Comparison of ENCODE assay signal across 31 cellular contexts in the genomic region with DNA sequence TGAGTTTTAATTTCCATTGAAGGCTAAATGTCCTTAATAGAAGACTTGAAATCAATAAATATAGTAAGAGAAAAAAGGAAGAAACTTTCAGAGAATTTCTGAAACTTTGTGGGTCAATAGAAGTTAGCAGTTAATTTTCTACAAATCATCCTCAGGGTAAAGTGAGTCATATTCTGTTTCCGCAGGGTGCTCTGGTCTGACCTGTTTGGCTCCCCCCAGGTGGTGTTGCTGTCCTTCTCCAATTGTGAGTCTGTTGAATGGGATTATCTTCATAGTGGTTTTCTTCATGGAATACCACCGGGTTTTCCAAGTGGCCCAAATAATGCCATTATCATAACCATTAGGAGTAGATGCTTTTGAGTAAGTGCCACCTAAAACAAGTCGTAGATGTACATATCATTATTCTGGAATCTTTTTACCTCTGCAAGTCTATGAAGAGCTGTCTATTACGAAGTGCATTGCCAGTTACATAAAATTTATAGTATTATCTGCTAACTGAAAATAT. TPM values are rescaled to one million over a fixed set of nuclear protein-coding genes. Genes with fewer than 3 reads are reported as not detected.
"Had no signal": no experiment of that assay in that cellular context is flagged by ENCODE, and none has a peak within 500 bp of the region (broad histone marks: within the 10 kb centered on the region; RNA-seq: fewer than 3 reads in every experiment).

No MANE protein-coding gene starts in this region.

- H3K4me3 ChIP-seq: colonic mucosa, esophagus muscularis mucosa, heart right ventricle, neural progenitor cell, smooth muscle cell, stomach, thyroid gland had no signal

- H3K27ac ChIP-seq: colonic mucosa, esophagus muscularis mucosa, heart right ventricle, neural progenitor cell, parathyroid adenoma, stomach, thyroid gland had no signal

- DNase-seq: colonic mucosa; effector CD8-positive, alpha-beta T cell; endodermal cell; foreskin melanocyte; glutamatergic neuron; heart right ventricle; mesendoderm; midbrain; naive thymus-derived CD4-positive, alpha-beta T cell; stimulated activated CD4-positive, alpha-beta T cell treated with anti-CD3 and anti-CD28 coated beads, Interleukin-12 subunit alpha, Interleukin-12 subunit beta, amount 100 ng/mL, for 4 hours; stimulated activated CD4-positive, alpha-beta T cell treated with anti-CD3 and anti-CD28 coated beads, Interleukin-1b, Interleukin-23, amount 100 ng/mL, for 48 hours; stimulated activated CD4-positive, alpha-beta T cell treated with anti-CD3 and anti-CD28 coated beads, Interleukin-4, amount 100 ng/mL, for 1 hour; stimulated activated naive CD4-positive, alpha-beta T cell treated with Interleukin-2 at 50 U/mL for 16 hours; stomach; thyroid gland had no signal

- H2AFZ ChIP-seq: neural progenitor cell, parathyroid adenoma had no signal

- FAIRE-seq: keratinocyte had no signal

- H3K79me2 ChIP-seq: parathyroid adenoma had no signal

- H3K4me2 ChIP-seq: neural progenitor cell, smooth muscle cell had no signal

- H3K36me3 ChIP-seq: colonic mucosa, esophagus muscularis mucosa, heart right ventricle, neural progenitor cell, stomach, thyroid gland had no signal

- H3K9ac ChIP-seq: neural progenitor cell, parathyroid adenoma had no signal

- H3K9me3 ChIP-seq: colonic mucosa, esophagus muscularis mucosa, heart right ventricle, stomach, thyroid gland had no signal

- ATAC-seq: heart right ventricle; naive thymus-derived CD4-positive, alpha-beta T cell; sciatic nerve; stimulated activated effector memory CD8-positive, alpha-beta T cell treated with anti-CD3 and anti-CD28 coated beads, Interleukin-12 subunit alpha, Interleukin-12 subunit beta, amount 100 ng/mL, for 72 hours had no signal

- H3K4me1 ChIP-seq: colonic mucosa, esophagus muscularis mucosa, heart right ventricle, neural progenitor cell, parathyroid adenoma, stomach, thyroid gland had no signal

- H3K27me3 ChIP-seq: colonic mucosa, neural progenitor cell, stomach, thyroid gland had no signal

RNA-seq across cellular contexts. Expression of gene FGG, which starts 7.7 kb away (rescaled TPM):
- total RNA-seq: chondrocyte; esophagus muscularis mucosa; fibroblast of lung; lower leg skin; lung microvascular endothelial cell; naive thymus-derived CD4-positive, alpha-beta T cell; osteoblast; sciatic nerve; smooth muscle cell; subcutaneous adipose tissue; temporal lobe; thyroid gland; urinary bladder had no signal
- polyA plus RNA-seq: fibroblast of lung; heart right ventricle; naive thymus-derived CD4-positive, alpha-beta T cell had no signal

RNA-seq across cellular contexts. Expression of gene FGA, which starts 14.2 kb away (rescaled TPM):
- total RNA-seq: chondrocyte; epithelial cell of proximal tubule; esophagus muscularis mucosa; fibroblast of lung; lower leg skin; lung microvascular endothelial cell; naive thymus-derived CD4-positive, alpha-beta T cell; osteoblast; sciatic nerve; subcutaneous adipose tissue; temporal lobe; thyroid gland; urinary bladder had no signal
- polyA plus RNA-seq: fibroblast of lung; keratinocyte; naive thymus-derived CD4-positive, alpha-beta T cell had no signal

RNA-seq across cellular contexts. Expression of gene FGB, which starts 41.9 kb away (rescaled TPM):
- total RNA-seq: esophagus muscularis mucosa; fibroblast of lung; lower leg skin; lung microvascular endothelial cell; naive thymus-derived CD4-positive, alpha-beta T cell; osteoblast; sciatic nerve; smooth muscle cell; subcutaneous adipose tissue; temporal lobe; urinary bladder had no signal
- polyA plus RNA-seq: fibroblast of lung; heart right ventricle; keratinocyte; naive thymus-derived CD4-positive, alpha-beta T cell had no signal
